8 cellular contexts compared by ENCODE assay signal in the genomic region with DNA sequence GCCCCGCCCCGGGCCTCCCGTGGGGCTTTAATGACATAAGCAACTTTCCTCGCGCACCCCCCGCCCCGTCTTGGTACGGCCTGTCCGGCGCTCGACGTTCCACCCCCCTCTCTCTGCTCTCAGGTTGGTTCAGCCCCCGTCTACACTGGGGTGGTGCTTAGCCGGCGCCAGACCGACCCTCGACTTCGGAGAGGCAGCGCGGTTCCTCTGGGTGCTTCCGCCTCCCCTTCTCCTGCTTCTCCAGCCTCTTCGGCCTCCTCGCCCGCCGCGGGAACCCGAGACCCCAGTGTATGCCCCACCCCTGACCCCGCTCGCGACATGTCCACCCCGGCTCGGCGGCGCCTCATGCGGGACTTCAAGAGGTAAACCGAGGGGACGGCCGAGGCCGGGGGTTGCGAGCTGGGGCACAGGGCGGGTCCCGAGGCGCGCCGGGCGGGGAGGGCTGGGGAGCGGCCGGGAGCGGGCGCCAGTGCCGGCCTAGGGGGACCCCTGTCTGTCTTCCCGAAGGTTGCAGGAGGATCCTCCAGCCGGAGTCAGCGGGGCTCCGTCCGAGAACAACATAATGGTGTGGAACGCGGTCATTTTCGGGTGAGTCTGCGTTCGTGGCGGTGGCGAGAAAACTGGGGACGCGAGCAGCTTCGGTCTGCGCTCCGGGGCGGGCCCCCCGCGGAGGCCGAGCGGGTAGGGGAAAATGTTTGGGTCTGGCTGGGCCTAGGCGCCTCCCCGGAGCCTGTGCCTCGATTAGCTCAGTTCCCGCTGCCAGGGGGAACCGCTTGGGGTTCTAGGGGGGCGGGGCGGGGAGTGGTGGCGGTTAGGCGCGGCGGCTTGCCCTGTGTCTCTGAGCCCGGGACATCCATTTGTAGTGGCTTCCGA.
A peak's percentile ranks its signal among the peaks of the same experiment; 100 is the strongest.
DNase-seq lines count a peak whose midpoint lies in the region; ATAC-seq and TF ChIP-seq lines count a peak whose summit lies in the region.

A gene (plus strand): TSS at position 170 of the 873 bp plus-strand sequence. CDS start 149 bp downstream, at position 319.

- DNase-seq in Ammon's horn (ENCODE audit: low spot score) (peak; percentile 89), NCI-H446 treated with DMSO at 0.1 percent for 48 hours (lab: John Stamatoyannopoulos, UW) (peak; percentile 74), islet precursor cell (peak; percentile 93)
- DNase-seq in central memory CD8-positive, alpha-beta T cell (ENCODE audit: low spot score in 2 of 2), result peak; percentile 71 to 85
- peak; percentile 78 to 80 (median 79) for DNase-seq in stimulated activated CD4-positive, alpha-beta T cell treated with anti-CD3 and anti-CD28 coated beads, Interleukin-12 subunit alpha, Interleukin-12 subunit beta, amount 100 ng/mL, for 48 hours (ENCODE audit: low read depth in 2 of 3, low spot score in 1 of 3)

- H3K4me3 Mint-ChIP-seq in central memory CD8-positive, alpha-beta T cell, result peak within 1 kb of the TSS; percentile 80

- no peaks in the 10 kb centered on the region for H3K4me1 Mint-ChIP-seq in central memory CD8-positive, alpha-beta T cell

- ATAC-seq in HG03378 (IDR thresholded peaks at IDR 0.05; ENCODE audit: unreplicated experiment), result peak; percentile 67
- ATAC-seq in activated CD4-positive, CD25-positive, alpha-beta regulatory T cell treated with anti-CD3 and anti-CD28 coated beads, Interleukin-2, amount 50 U/mL, for 24 hours, result peak; percentile 90 to 92
- ATAC-seq in central memory CD8-positive, alpha-beta T cell (replicated peaks; ENCODE audit: extremely low read depth, poor library complexity, severe bottlenecking), result peak; percentile 92

- H3K36me3 Mint-ChIP-seq in central memory CD8-positive, alpha-beta T cell (ENCODE audit: insufficient read depth), result peaks cover 12% of the 10 kb centered on the region

- no peaks in the 10 kb centered on the region for H3K9me3 Mint-ChIP-seq in central memory CD8-positive, alpha-beta T cell

- peak within 1 kb of the TSS; percentile 80 for H3K27ac Mint-ChIP-seq in central memory CD8-positive, alpha-beta T cell (ENCODE audit: low read depth)

- TF ChIP-seq POLR2A in GM19099 (IDR thresholded peaks at IDR 0.05; ENCODE audit: extremely low read depth, insufficient read length, low read depth), result peak; percentile 95

- H3K27me3 Mint-ChIP-seq in central memory CD8-positive, alpha-beta T cell, result no peaks in the 10 kb centered on the region

Comparison
In these comparisons a context has a peak if more than half of its experiments do, and no peak if none do; other contexts are left out.
1. Peak in every context shown above with its lines: DNase-seq and ATAC-seq.